ENCODE assay signal across 1 cellular context in genomic region chr3:126313580-126314304, GRCh38.
TF ChIP-seq lines count a peak whose summit lies in the region.

No MANE protein-coding gene starts in this region.

TF ChIP-seq in H1, 55 proteins besides CTCF, POLR2A, EP300 and RAD21:
- TF ChIP-seq BRCA1 (IDR thresholded peaks at IDR 0.05; ENCODE audit: low read depth, low read length) (no peak), RFX5 (IDR thresholded peaks at IDR 0.05; ENCODE audit: borderline replicate concordance, low read depth, low read length) (no peak), RNF2 (IDR thresholded peaks at IDR 0.05; ENCODE audit: borderline replicate concordance, low read depth, low read length, missing control alignments, poor library complexity, severe bottlenecking) (no peak), CBX5 (IDR thresholded peaks at IDR 0.05; ENCODE audit: low read depth, low read length) (no peak), TAF7 (optimal IDR thresholded peaks at IDR 0.05; ENCODE audit: borderline replicate concordance, low read depth, low read length) (no peak), CTBP2 (IDR thresholded peaks at IDR 0.05; ENCODE audit: borderline replicate concordance, insufficient read depth, insufficient read length, low read length) (no peak), TAF1 (IDR thresholded peaks at IDR 0.05; ENCODE audit: low read depth, low read length) (no peak), NRF1 (IDR thresholded peaks at IDR 0.05; ENCODE audit: low read depth, low read length) (no peak), KDM1A (IDR thresholded peaks at IDR 0.05; ENCODE audit: borderline replicate concordance, low read length) (no peak), BACH1 (IDR thresholded peaks at IDR 0.05; ENCODE audit: low read length) (no peak), KDM4A (IDR thresholded peaks at IDR 0.05; ENCODE audit: low read depth, low read length, severe bottlenecking) (no peak), POU5F1 (IDR thresholded peaks at IDR 0.05; ENCODE audit: low read depth, low read length) (no peak)
